ENCODE assay signal across 9 cellular contexts in genomic region chr1:27522148-27522859, GRCh38. TPM values are rescaled to one million over a fixed set of nuclear protein-coding genes. Genes with fewer than 3 reads are reported as not detected.
DNase-seq lines count a peak whose midpoint lies in the region; ATAC-seq and TF ChIP-seq lines count a peak whose summit lies in the region.
"Had no signal": no experiment of that assay in that cellular context is flagged by ENCODE, and none has a peak within 500 bp of the region (broad histone marks: within the 10 kb centered on the region; RNA-seq: fewer than 3 reads in every experiment).

No MANE protein-coding gene starts in this region.

- H3K4me3 ChIP-seq in left ventricle myocardium inferior = peak overlapping the region; percentile 29
- H3K4me3 ChIP-seq: lung had no signal

- no peaks in the 10 kb centered on the region for H3K9me3 ChIP-seq in left ventricle myocardium inferior (replicated peaks)

- intact Hi-C loops in left ventricle myocardium inferior (cut with micrococcal nuclease) (no loop called here), cardiac septum (cut with DNase I) (no loop called here), left ventricle myocardium superior (cut with micrococcal nuclease) (no loop called here)

- TF ChIP-seq CTCF in left ventricle myocardium inferior (IDR thresholded peaks at IDR 0.05; ENCODE audit: borderline replicate concordance) = no peak

- H3K27ac ChIP-seq in left ventricle myocardium inferior (replicated peaks) = peak overlapping the region; percentile 94

- H3K4me1 ChIP-seq in left ventricle myocardium inferior = peaks cover 98% of the 10 kb centered on the region

- no peaks in the 10 kb centered on the region for H3K27me3 ChIP-seq in left ventricle myocardium inferior (ENCODE audit: low read depth)

- ATAC-seq in left ventricle myocardium superior (no peak), GM18520 (IDR thresholded peaks at IDR 0.05; ENCODE audit: unreplicated experiment) (no peak)

- DNase-seq in left ventricle myocardium inferior = no peak
- DNase-seq in cardiac septum (ENCODE audit: low spot score) = no peak
- DNase-seq in activated T-helper 1 cell treated with Interleukin-2 at 50 U/mL for 16 hours (ENCODE audit: low read depth) = peak; percentile 45
- DNase-seq in left ventricle myocardium superior = peak; percentile 59
- peak in 2 of 3 donors; percentile 24 to 45 for DNase-seq in stimulated activated CD4-positive, alpha-beta T cell treated with anti-CD3 and anti-CD28 coated beads, TNF-alpha, amount 100 ng/mL, for 1 hour (ENCODE audit: low read depth in 3 of 3, low spot score in 1 of 3)
- no peak for DNase-seq in NCI-H1436 treated with DMSO at 0.1 percent for 48 hours (lab: John Stamatoyannopoulos, UW)
- no peak for DNase-seq in mesenteric fat pad (ENCODE audit: low spot score)

- no peaks in the 10 kb centered on the region for H3K36me3 ChIP-seq in left ventricle myocardium inferior

RNA-seq across cellular contexts. Expression of gene WASF2, which starts 32.3 kb away (rescaled TPM):
- total RNA-seq in left ventricle myocardium inferior = 51.2 TPM
- total RNA-seq in cardiac septum = 59.3 TPM
- total RNA-seq in left ventricle myocardium superior = 59.1 TPM
- total RNA-seq in mesenteric fat pad = 156 TPM

Comparison
In these comparisons a context has a peak if more than half of its experiments do, and no peak if none do; other contexts are left out.
1. DNase-seq: peak in activated T-helper 1 cell treated with Interleukin-2 at 50 U/mL for 16 hours (single experiment), left ventricle myocardium superior (single experiment) and stimulated activated CD4-positive, alpha-beta T cell treated with anti-CD3 and anti-CD28 coated beads, TNF-alpha, amount 100 ng/mL, for 1 hour (2 of 3); none in left ventricle myocardium inferior (single experiment), cardiac septum (single experiment), NCI-H1436 treated with DMSO at 0.1 percent for 48 hours (single experiment) and mesenteric fat pad (single experiment).